ENCODE assay signal across 8 cellular contexts in genomic region chr17:62478424-62478975, GRCh38. TPM values are rescaled to one million over a fixed set of nuclear protein-coding genes. Genes with fewer than 3 reads are reported as not detected.
DNase-seq lines count a peak whose midpoint lies in the region; ATAC-seq and TF ChIP-seq lines count a peak whose summit lies in the region.
"Not testable (repeated sequence)": the region's sequence is repeated elsewhere in the genome, so short reads cannot be mapped to it uniquely, and the experiment has no call there.

TSS of gene TLK2 (plus strand) at chr17:62478825. CDS start at chr17:62481126, 2,301 bp downstream.

- intact Hi-C loops in left colon (cut with DNase I, micrococcal nuclease), result not testable (repeated sequence)

- peak; percentile 67 for DNase-seq in Ammon's horn (ENCODE audit: low spot score)
- DNase-seq in GM19240 (ENCODE audit: insufficient read length, low spot score), result peak; percentile 87
- DNase-seq in NCI-H526 treated with DMSO at 0.1 percent for 48 hours (lab: John Stamatoyannopoulos, UW), result peak; percentile 48
- DNase-seq in activated CD4-positive, alpha-beta T cell treated with anti-CD3 and anti-CD28 coated beads, Interleukin-2, amount 50 U/mL, for 24 hours (ENCODE audit: low read depth in 1 of 2, low spot score in 1 of 2), result peak; percentile 51 to 66
- DNase-seq in coronary artery (ENCODE audit: low spot score), result peak; percentile 84
- peak; percentile 70 to 77 for DNase-seq in left colon
- peak; percentile 52 to 64 for DNase-seq in stimulated activated CD4-positive, alpha-beta T cell treated with anti-CD3 and anti-CD28 coated beads, Interleukin-1b, Interleukin-23, amount 100 ng/mL, for 1 hour (ENCODE audit: low read depth in 2 of 2)

- TF ChIP-seq CTCF in coronary artery (IDR thresholded peaks at IDR 0.05), result not testable (repeated sequence)

- peak within 1 kb of the TSS; percentile 96 to 97 for H3K27ac ChIP-seq in coronary artery

- peak within 1 kb of the TSS; percentile 82 for H3K4me3 ChIP-seq in coronary artery

- ATAC-seq in HG03432 (IDR thresholded peaks at IDR 0.05; ENCODE audit: unreplicated experiment), result peak; percentile 77
- peak; percentile 68 for ATAC-seq in left colon

RNA-seq across cellular contexts. Expression of gene TLK2, which starts in this region (rescaled TPM):
- total RNA-seq in left colon, result 10 to 100 TPM; 40.5 to 51.6 TPM

Comparison
In these comparisons a context has a peak if more than half of its experiments do, and no peak if none do; other contexts are left out.
1. Peak in every context shown above with its lines: DNase-seq, ATAC-seq, H3K4me3 ChIP-seq and H3K27ac ChIP-seq.